Comparison of ENCODE assay signal across 1 cellular context in genomic region chr11:12149672-12150225, GRCh38.
TF ChIP-seq lines count a peak whose summit lies in the region.

No MANE protein-coding gene starts in this region.

TF ChIP-seq in K562, 482 proteins besides CTCF, POLR2A, EP300 and RAD21 (continued from another document and continues in another):
- peak; percentile 74; the same call in 1 of the 2 replicates for TF ChIP-seq ZNF592 (IDR thresholded peaks at IDR 0.05)
- TF ChIP-seq SNIP1 (IDR thresholded peaks at IDR 0.05; ENCODE audit: low read depth): no peak
- TF ChIP-seq USF1 (CRISPR knock-in tag; IDR thresholded peaks at IDR 0.05): peak; percentile 36; the same call in 1 of the 2 replicates
- no peak for TF ChIP-seq NUFIP1 (IDR thresholded peaks at IDR 0.05; ENCODE audit: partially characterized antibody)
- no peak for TF ChIP-seq KAT7 (CRISPR knock-in tag; IDR thresholded peaks at IDR 0.05; ENCODE audit: borderline replicate concordance)
- no peak for TF ChIP-seq MTF1 (CRISPR knock-in tag; IDR thresholded peaks at IDR 0.05; ENCODE audit: borderline replicate concordance)
- TF ChIP-seq GATAD2A (IDR thresholded peaks at IDR 0.05): peak; percentile 60; the same call in 1 of the 2 replicates
- TF ChIP-seq ZSCAN29 (IDR thresholded peaks at IDR 0.05): no peak
- peak; percentile 56; the same call in 1 of the 2 replicates for TF ChIP-seq ZEB2 (IDR thresholded peaks at IDR 0.05)
- TF ChIP-seq ID3 (CRISPR knock-in tag; IDR thresholded peaks at IDR 0.05): no peak
- TF ChIP-seq ID3 (tag; IDR thresholded peaks at IDR 0.05): peak; percentile 67
- TF ChIP-seq PHB2 (IDR thresholded peaks at IDR 0.05; ENCODE audit: low read depth): peak; percentile 70
- no peak for TF ChIP-seq ZNF253 (CRISPR knock-in tag; conservative IDR thresholded peaks at IDR 0.05)
- no peak for TF ChIP-seq RAD51 (IDR thresholded peaks at IDR 0.05; ENCODE audit: borderline replicate concordance, low read depth)
- TF ChIP-seq CEBPB (tag; IDR thresholded peaks at IDR 0.05): 0 out of 2 replicates have a peak, but pooled peaks have one; percentile 11
- no peak for TF ChIP-seq ZFP91 (CRISPR knock-in tag; IDR thresholded peaks at IDR 0.05)
- TF ChIP-seq DACH1 (IDR thresholded peaks at IDR 0.05; ENCODE audit: partially characterized antibody): no peak
- TF ChIP-seq GABPB1 (CRISPR knock-in tag; IDR thresholded peaks at IDR 0.05): no peak
- TF ChIP-seq EHMT2 (IDR thresholded peaks at IDR 0.05): peak; percentile 37; the same call in 1 of the 2 replicates
- TF ChIP-seq ZNF696 (CRISPR knock-in tag; conservative IDR thresholded peaks at IDR 0.05): no peak
- 0 out of 2 replicates have a peak, but pooled peaks have one; percentile 1 for TF ChIP-seq KLF13 (tag; IDR thresholded peaks at IDR 0.05; ENCODE audit: borderline replicate concordance, low read depth)
- no peak for TF ChIP-seq RFX1 (IDR thresholded peaks at IDR 0.05)
- TF ChIP-seq ARHGAP35 (IDR thresholded peaks at IDR 0.05; ENCODE audit: partially characterized antibody): no peak
- TF ChIP-seq CCNT2 (IDR thresholded peaks at IDR 0.05; ENCODE audit: borderline replicate concordance, extremely low read depth, insufficient read length, low read depth, low read length): peak; percentile 48
- TF ChIP-seq ZNF584 (CRISPR knock-in tag; IDR thresholded peaks at IDR 0.05; ENCODE audit: low read depth): peak; percentile 68; the same call in 1 of the 2 replicates
- TF ChIP-seq TEAD2 (tag; IDR thresholded peaks at IDR 0.05): no peak
- TF ChIP-seq BCL6 (CRISPR knock-in tag; IDR thresholded peaks at IDR 0.05): 0 out of 2 replicates have a peak, but pooled peaks have one; percentile 30
- TF ChIP-seq CAMTA2 (CRISPR knock-in tag; conservative IDR thresholded peaks at IDR 0.05): no peak
- peak; percentile 58; the same call in 1 of the 2 replicates for TF ChIP-seq HDAC2 (IDR thresholded peaks at IDR 0.05)
- TF ChIP-seq PKNOX1 (IDR thresholded peaks at IDR 0.05): peak; percentile 66
- TF ChIP-seq EP400 (IDR thresholded peaks at IDR 0.05): peak; percentile 36; the same call in 1 of the 2 replicates
- no peak for TF ChIP-seq SAFB (IDR thresholded peaks at IDR 0.05; ENCODE audit: borderline replicate concordance, low read depth, low read length)
- TF ChIP-seq GTF3C2 (IDR thresholded peaks at IDR 0.05; ENCODE audit: borderline replicate concordance, extremely low read depth, insufficient read length): no peak
- no peak for TF ChIP-seq ZNF740 (CRISPR knock-in tag; IDR thresholded peaks at IDR 0.05)
- no peak for TF ChIP-seq ZNF740 (tag; IDR thresholded peaks at IDR 0.05)
- no peak for TF ChIP-seq ETV1 (tag; conservative IDR thresholded peaks at IDR 0.05; ENCODE audit: low read depth)
- no peak for TF ChIP-seq ZNF398 (CRISPR knock-in tag; IDR thresholded peaks at IDR 0.05)
- TF ChIP-seq NR2F6 (CRISPR knock-in tag; IDR thresholded peaks at IDR 0.05): no peak
- TF ChIP-seq ESRRA (IDR thresholded peaks at IDR 0.05; ENCODE audit: borderline replicate concordance, low read depth): peak; percentile 26; the same call in 1 of the 2 replicates
- no peak for TF ChIP-seq ZNF232 (CRISPR knock-in tag; IDR thresholded peaks at IDR 0.05)
- TF ChIP-seq CHCHD3 (CRISPR knock-in tag; IDR thresholded peaks at IDR 0.05): no peak
- TF ChIP-seq FOS (IDR thresholded peaks at IDR 0.05; ENCODE audit: extremely low read depth, insufficient read length): no peak
- TF ChIP-seq BHLHE40 (IDR thresholded peaks at IDR 0.05; ENCODE audit: low read length): peak; percentile 78
- TF ChIP-seq GTF2A2 (tag; IDR thresholded peaks at IDR 0.05): no peak
- no peak for TF ChIP-seq COPS2 (conservative IDR thresholded peaks at IDR 0.05)
- TF ChIP-seq TEAD1 (CRISPR knock-in tag; IDR thresholded peaks at IDR 0.05): peak; percentile 35 to 64; a peak in 2 of 4 replicates
- no peak for TF ChIP-seq KAT8 (IDR thresholded peaks at IDR 0.05; ENCODE audit: low read depth)
- TF ChIP-seq ZNF586 (CRISPR knock-in tag; conservative IDR thresholded peaks at IDR 0.05): no peak
- peak; percentile 99 for TF ChIP-seq ZBTB7A (IDR thresholded peaks at IDR 0.05; ENCODE audit: borderline replicate concordance, control insufficient read depth, low read depth, low read length)
- TF ChIP-seq DPF2 (IDR thresholded peaks at IDR 0.05): peak; percentile 90
- TF ChIP-seq TOE1 (IDR thresholded peaks at IDR 0.05; ENCODE audit: borderline replicate concordance): peak; percentile 24; the same call in 1 of the 2 replicates
- TF ChIP-seq TOE1 (CRISPR knock-in tag; IDR thresholded peaks at IDR 0.05; ENCODE audit: borderline replicate concordance, low read depth): no peak
- no peak for TF ChIP-seq RFX5 (IDR thresholded peaks at IDR 0.05; ENCODE audit: low read depth, low read length)
- TF ChIP-seq KAT2B (IDR thresholded peaks at IDR 0.05; ENCODE audit: low read depth, low read length): no peak
- no peak for TF ChIP-seq POLR2AphosphoS2 (IDR thresholded peaks at IDR 0.05; ENCODE audit: low read length)
- no peak; a peak in 1 of 4 replicates for TF ChIP-seq FOXA3 (CRISPR knock-in tag; conservative IDR thresholded peaks at IDR 0.05 in 1 of 2, IDR thresholded peaks at IDR 0.05 in 1 of 2)
- TF ChIP-seq SMARCC2 (IDR thresholded peaks at IDR 0.05; ENCODE audit: low read depth): peak; percentile 64; the same call in 1 of the 2 replicates
- no peak for TF ChIP-seq ZBTB5 (IDR thresholded peaks at IDR 0.05)
- TF ChIP-seq SOX6 (IDR thresholded peaks at IDR 0.05): peak; percentile 84
- no peak for TF ChIP-seq MAFG (tag; conservative IDR thresholded peaks at IDR 0.05)
